1 cellular context compared by ENCODE assay signal in genomic region chr12:6230321-6231110, GRCh38.
A peak's percentile ranks its signal among the peaks of the same experiment; 100 is the strongest.
TF ChIP-seq lines count a peak whose summit lies in the region.

No MANE protein-coding gene starts in this region.

TF ChIP-seq in HepG2, 621 proteins besides CTCF, POLR2A, EP300 and RAD21 (continued from another document and continues in another):
- no peak for TF ChIP-seq CREBL2 (CRISPR knock-in tag; IDR thresholded peaks at IDR 0.05; ENCODE audit: borderline replicate concordance)
- no peak for TF ChIP-seq ZNF468 (CRISPR knock-in tag; IDR thresholded peaks at IDR 0.05)
- TF ChIP-seq LRRFIP1 (CRISPR knock-in tag; conservative IDR thresholded peaks at IDR 0.05) = no peak
- no peak for TF ChIP-seq NFRKB (IDR thresholded peaks at IDR 0.05)
- TF ChIP-seq ZNF33A (CRISPR knock-in tag; IDR thresholded peaks at IDR 0.05; ENCODE audit: borderline replicate concordance) = no peak
- TF ChIP-seq NFYB (CRISPR knock-in tag; IDR thresholded peaks at IDR 0.05) = no peak
- TF ChIP-seq ZNF562 (CRISPR knock-in tag; IDR thresholded peaks at IDR 0.05; ENCODE audit: borderline replicate concordance) = no peak
- peak; percentile 89 for TF ChIP-seq CEBPB (IDR thresholded peaks at IDR 0.05; ENCODE audit: borderline replicate concordance, low read depth, low read length)
- no peak for TF ChIP-seq MATR3 (CRISPR knock-in tag; IDR thresholded peaks at IDR 0.05)
- no peak for TF ChIP-seq ZNF446 (CRISPR knock-in tag; IDR thresholded peaks at IDR 0.05)
- TF ChIP-seq, protein P1, sequence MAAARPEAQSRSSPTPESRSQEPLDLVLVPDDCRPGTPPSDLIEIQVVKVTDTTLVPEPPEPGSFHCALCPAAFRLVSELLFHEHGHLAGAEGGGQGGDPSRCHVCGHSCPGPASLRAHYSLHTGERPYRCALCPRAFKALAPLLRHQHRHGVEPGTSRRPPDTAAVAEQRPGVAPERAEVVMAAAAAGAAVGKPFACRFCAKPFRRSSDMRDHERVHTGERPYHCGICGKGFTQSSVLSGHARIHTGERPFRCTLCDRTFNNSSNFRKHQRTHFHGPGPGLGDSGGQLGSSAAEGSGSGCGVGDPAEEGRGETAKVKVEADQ (CRISPR knock-in tag; IDR thresholded peaks at IDR 0.05; ENCODE audit: borderline replicate concordance) = no peak
- TF ChIP-seq GATAD1 (CRISPR knock-in tag; IDR thresholded peaks at IDR 0.05) = peak; percentile 61; the same call in 1 of the 2 replicates
- no peak for TF ChIP-seq ZFP62 (CRISPR knock-in tag; IDR thresholded peaks at IDR 0.05)
- peak; percentile 86 for TF ChIP-seq RXRB (CRISPR knock-in tag; IDR thresholded peaks at IDR 0.05; ENCODE audit: borderline replicate concordance)
- TF ChIP-seq MBNL3 (CRISPR knock-in tag; conservative IDR thresholded peaks at IDR 0.05) = no peak
- no peak for TF ChIP-seq LCORL (IDR thresholded peaks at IDR 0.05)
- no peak; the same call in 1 of the 2 replicates for TF ChIP-seq LCORL (CRISPR knock-in tag; IDR thresholded peaks at IDR 0.05)
- no peak for TF ChIP-seq ZNF318 (CRISPR knock-in tag; IDR thresholded peaks at IDR 0.05)
- TF ChIP-seq ZNF724P (CRISPR knock-in tag; IDR thresholded peaks at IDR 0.05; ENCODE audit: borderline replicate concordance) = no peak
- TF ChIP-seq, protein P2, sequence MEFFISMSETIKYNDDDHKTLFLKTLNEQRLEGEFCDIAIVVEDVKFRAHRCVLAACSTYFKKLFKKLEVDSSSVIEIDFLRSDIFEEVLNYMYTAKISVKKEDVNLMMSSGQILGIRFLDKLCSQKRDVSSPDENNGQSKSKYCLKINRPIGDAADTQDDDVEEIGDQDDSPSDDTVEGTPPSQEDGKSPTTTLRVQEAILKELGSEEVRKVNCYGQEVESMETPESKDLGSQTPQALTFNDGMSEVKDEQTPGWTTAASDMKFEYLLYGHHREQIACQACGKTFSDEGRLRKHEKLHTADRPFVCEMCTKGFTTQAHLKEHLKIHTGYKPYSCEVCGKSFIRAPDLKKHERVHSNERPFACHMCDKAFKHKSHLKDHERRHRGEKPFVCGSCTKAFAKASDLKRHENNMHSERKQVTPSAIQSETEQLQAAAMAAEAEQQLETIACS (CRISPR knock-in tag; IDR thresholded peaks at IDR 0.05) = no peak
- no peak for TF ChIP-seq ZC3H13 (CRISPR knock-in tag; IDR thresholded peaks at IDR 0.05)
- no peak for TF ChIP-seq ZNF580 (CRISPR knock-in tag; IDR thresholded peaks at IDR 0.05; ENCODE audit: borderline replicate concordance, low read depth)
- no peak for TF ChIP-seq ZEB1 (IDR thresholded peaks at IDR 0.05; ENCODE audit: insufficient replicate concordance, low read depth)
- TF ChIP-seq HMG20A (CRISPR knock-in tag; IDR thresholded peaks at IDR 0.05; ENCODE audit: borderline replicate concordance) = peak; percentile 89
- TF ChIP-seq MYPOP (CRISPR knock-in tag; IDR thresholded peaks at IDR 0.05) = peak; percentile 37; the same call in 1 of the 2 replicates
- no peak for TF ChIP-seq ZNF274 (CRISPR knock-in tag; IDR thresholded peaks at IDR 0.05)
- TF ChIP-seq REL (CRISPR knock-in tag; conservative IDR thresholded peaks at IDR 0.05) = no peak
- no peak for TF ChIP-seq ETS1 (CRISPR knock-in tag; IDR thresholded peaks at IDR 0.05)
- peak in 1 of 2 experiments; percentile 43; a peak in 1 of 4 replicates for TF ChIP-seq ATF4 (CRISPR knock-in tag; IDR thresholded peaks at IDR 0.05)
- no peak for TF ChIP-seq MTF2 (CRISPR knock-in tag; IDR thresholded peaks at IDR 0.05; ENCODE audit: borderline replicate concordance)
